Comparison of ENCODE assay signal across 8 cellular contexts in genomic region chr7:71735961-71736556, GRCh38.
DNase-seq lines count a peak whose midpoint lies in the region; ATAC-seq and TF ChIP-seq lines count a peak whose summit lies in the region.

No MANE protein-coding gene starts in this region.

- TF ChIP-seq POLR2A in Peyer's patch (IDR thresholded peaks at IDR 0.05), result no peak

- DNase-seq in NCI-H524 (lab: John Stamatoyannopoulos, UW) (peak; percentile 43 to 74), NCI-H524 treated with DMSO at 0.1 percent for 48 hours (lab: John Stamatoyannopoulos, UW) (no peak), HuH-7.5 (ENCODE audit: low spot score) (peak; percentile 80), Peyer's patch (peak; percentile 20 to 76 (median 53)), amygdala (lab: John Stamatoyannopoulos, UW) (peak in 45 of 56 donors; percentile 2 to 82 (median 24)), hepatic stellate cell (ENCODE audit: low spot score) (peak; percentile 60), retina (peak; percentile 80)

- ATAC-seq in GM18858 (IDR thresholded peaks at IDR 0.05; ENCODE audit: unreplicated experiment), result no peak

- peak; percentile 8 to 72 (median 63) for TF ChIP-seq CTCF in Peyer's patch (IDR thresholded peaks at IDR 0.05)

- H3K27ac ChIP-seq in Peyer's patch, result no peak overlapping the region

- H3K27me3 ChIP-seq in Peyer's patch, result no peaks in the 10 kb centered on the region

- H3K4me1 ChIP-seq in Peyer's patch, result peaks cover 0 to 4% (median 0%) of the 10 kb centered on the region in 4 donors

- no peaks in the 10 kb centered on the region for H3K36me3 ChIP-seq in Peyer's patch

- no peak overlapping the region for H3K4me3 ChIP-seq in Peyer's patch

- no peaks in the 10 kb centered on the region for H3K9me3 ChIP-seq in Peyer's patch
